Comparison of ENCODE assay signal across 8 cellular contexts in the genomic region with DNA sequence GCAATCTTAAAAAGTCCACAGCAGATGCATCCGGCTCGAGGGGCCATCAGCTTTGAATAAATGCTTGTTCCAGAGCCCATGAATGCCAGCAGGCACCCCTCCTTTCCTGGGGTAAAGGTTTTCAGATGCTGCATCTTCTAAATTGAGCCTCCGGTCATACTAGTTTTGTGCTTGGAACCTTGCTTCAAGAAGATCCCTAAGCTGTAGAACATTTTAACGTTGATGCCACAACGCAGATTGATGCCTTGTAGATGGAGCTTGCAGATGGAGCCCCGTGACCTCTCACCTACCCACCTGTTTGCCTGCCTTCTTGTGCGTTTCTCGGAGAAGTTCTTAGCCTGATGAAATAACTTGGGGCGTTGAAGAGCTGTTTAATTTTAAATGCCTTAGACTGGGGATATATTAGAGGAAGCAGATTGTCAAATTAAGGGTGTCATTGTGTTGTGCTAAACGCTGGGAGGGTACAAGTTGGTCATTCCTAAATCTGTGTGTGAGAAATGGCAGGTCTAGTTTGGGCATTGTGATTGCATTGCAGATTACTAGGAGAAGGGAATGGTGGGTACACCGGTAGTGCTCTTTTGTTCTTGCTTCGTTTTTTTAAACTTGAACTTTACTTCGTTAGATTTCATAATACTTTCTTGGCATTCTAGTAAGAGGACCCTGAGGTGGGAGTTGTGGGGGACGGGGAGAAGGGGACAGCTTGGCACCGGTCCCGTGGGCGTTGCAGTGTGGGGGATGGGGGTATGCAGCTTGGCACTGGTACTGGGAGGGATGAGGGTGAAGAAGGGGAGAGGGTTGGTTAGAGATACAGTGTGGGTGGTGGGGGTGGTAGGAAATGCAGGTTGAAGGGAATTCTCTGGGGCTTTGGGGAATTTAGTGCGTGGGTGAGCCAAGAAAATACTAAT. TPM values are rescaled to one million over a fixed set of nuclear protein-coding genes. Genes with fewer than 3 reads are reported as not detected.
A peak's percentile ranks its signal among the peaks of the same experiment; 100 is the strongest.
DNase-seq lines count a peak whose midpoint lies in the region; ATAC-seq, FAIRE-seq and TF ChIP-seq lines count a peak whose summit lies in the region.

No MANE protein-coding gene starts in this region.

- no peaks in the 10 kb centered on the region for H3K27me3 ChIP-seq in Peyer's patch
- no peaks in the 10 kb centered on the region for H3K27me3 ChIP-seq in astrocyte (ENCODE audit: insufficient read depth, low read length)

- peaks cover 96% of the 10 kb centered on the region for H3K79me2 ChIP-seq in astrocyte (ENCODE audit: insufficient read depth, low read length)

- TF ChIP-seq CTCF in Peyer's patch (IDR thresholded peaks at IDR 0.05): no peak
- no peak for TF ChIP-seq CTCF in astrocyte (IDR thresholded peaks at IDR 0.05; ENCODE audit: insufficient read depth, low read depth, low read length)

- H3K9me3 ChIP-seq in Peyer's patch: no peaks in the 10 kb centered on the region
- no peaks in the 10 kb centered on the region for H3K9me3 ChIP-seq in astrocyte (ENCODE audit: insufficient read depth, low read depth, low read length)

- DNase-seq in GM03348 (ENCODE audit: low spot score): peak; percentile 60
- peak in 2 of 3 donors; percentile 64 to 67 for DNase-seq in Peyer's patch
- peak; percentile 29 for DNase-seq in astrocyte (ENCODE audit: low read depth)
- peak in 1 of 3 donors; percentile 78 for DNase-seq in immature natural killer cell
- DNase-seq in stimulated activated CD4-positive, alpha-beta T cell treated with anti-CD3 and anti-CD28 coated beads, Interleukin-15, amount 100 ng/mL, for 1 hour (ENCODE audit: low read depth in 1 of 2, low spot score in 1 of 2): peak; percentile 33 to 62
- no peak for DNase-seq in CD1c-positive myeloid dendritic cell (ENCODE audit: extremely low spot score)
- no peak for DNase-seq in 8988T

- H3K4me1 ChIP-seq in Peyer's patch (peaks cover 0 to 35% (median 20%) of the 10 kb centered on the region in 4 donors), astrocyte (ENCODE audit: insufficient read depth, low read length) (peaks cover 51% of the 10 kb centered on the region)

- H3K9me3 Mint-ChIP-seq in astrocyte (ENCODE audit: unreplicated experiment) (peaks cover 1% of the 10 kb centered on the region), immature natural killer cell (peaks cover 0 to 14% (median 2%) of the 10 kb centered on the region in 6 donors)

- H3K36me3 ChIP-seq in Peyer's patch (peaks cover 0 to 33% (median 0%) of the 10 kb centered on the region in 3 donors), astrocyte (ENCODE audit: insufficient read depth, low read length) (peaks cover 13% of the 10 kb centered on the region)

- H3K36me3 Mint-ChIP-seq in astrocyte (ENCODE audit: low read depth, unreplicated experiment): peaks cover 6% of the 10 kb centered on the region
- H3K36me3 Mint-ChIP-seq in immature natural killer cell: peaks cover 17 to 45% (median 40%) of the 10 kb centered on the region in 3 donors

- FAIRE-seq in astrocyte (lab: Jason Lieb, UNC): no peak

- no peaks in the 10 kb centered on the region for H3K27me3 Mint-ChIP-seq in astrocyte (ENCODE audit: low read depth, unreplicated experiment)
- peaks cover 60 to 76% (median 72%) of the 10 kb centered on the region in 3 donors for H3K27me3 Mint-ChIP-seq in immature natural killer cell (ENCODE audit: low read depth in 3 of 3)

- no peak overlapping the region for H2AFZ ChIP-seq in astrocyte (ENCODE audit: low read depth, low read length)

- H3K4me1 Mint-ChIP-seq in astrocyte (ENCODE audit: low read depth, unreplicated experiment) (peaks cover 63% of the 10 kb centered on the region), immature natural killer cell (peaks cover 77 to 80% of the 10 kb centered on the region in 2 donors)

- peak overlapping the region; percentile 94 for H3K4me2 ChIP-seq in astrocyte (ENCODE audit: low read length)

- ATAC-seq in HG03565 (IDR thresholded peaks at IDR 0.05; ENCODE audit: unreplicated experiment): no peak

- H3K9ac ChIP-seq in astrocyte (ENCODE audit: low read length): peak overlapping the region; percentile 96

- peak overlapping the region; percentile 92 for H3K4me3 Mint-ChIP-seq in astrocyte (ENCODE audit: unreplicated experiment)
- H3K4me3 Mint-ChIP-seq in immature natural killer cell: peak overlapping the region; percentile 95 to 97 (median 97)

- H4K20me1 ChIP-seq in astrocyte (ENCODE audit: insufficient read depth, low read length): peaks cover 67% of the 10 kb centered on the region

- H3K27ac ChIP-seq in Peyer's patch: peak overlapping the region; percentile 97 to 100 (median 98)
- peak overlapping the region; percentile 100 for H3K27ac ChIP-seq in astrocyte (ENCODE audit: low read depth, low read length)

- no peak for TF ChIP-seq POLR2A in Peyer's patch (IDR thresholded peaks at IDR 0.05)

- H3K27ac Mint-ChIP-seq in astrocyte (ENCODE audit: unreplicated experiment) (peak overlapping the region; percentile 88), immature natural killer cell (peak overlapping the region; percentile 99 to 100 (median 99))

- H3K4me3 ChIP-seq in Peyer's patch (peak overlapping the region; percentile 61 to 91 (median 74)), astrocyte (ENCODE audit: insufficient read depth, low read depth, low read length) (peak overlapping the region; percentile 95)

RNA-seq across cellular contexts. Expression of a gene that starts 1.9 kb away (rescaled TPM):
- total RNA-seq in Peyer's patch (1,000 to 10,000 TPM in 2 of 4 donors, 100 to 1,000 TPM in 2; 705 to 1,411 (median 1,064) TPM), astrocyte (202 and 317 TPM in 2 replicates)
- 1 to 10 TPM in 2 of 3 donors, under 1 TPM in 1; 0.26 to 5.9 (median 1.4) TPM for polyA plus RNA-seq in immature natural killer cell

RNA-seq across cellular contexts. Expression of a gene that starts 38.0 kb away (rescaled TPM):
- total RNA-seq in Peyer's patch (100 to 1,000 TPM in 2 of 4 donors, 10 to 100 TPM in 2; 51.2 to 115 (median 102) TPM), astrocyte (61.2 and 76.3 TPM in 2 replicates)
- 10 to 100 TPM; 62.8 to 73.5 (median 63.4) TPM for polyA plus RNA-seq in immature natural killer cell

RNA-seq across cellular contexts. Expression of a gene that starts 42.0 kb away (rescaled TPM):
- total RNA-seq in Peyer's patch: 10 to 100 TPM; 23.3 to 50.6 (median 40.2) TPM
- 1.9 and 2.6 TPM in 2 replicates for total RNA-seq in astrocyte
- polyA plus RNA-seq in immature natural killer cell: 10 to 100 TPM in 2 of 3 donors, 1 to 10 TPM in 1; 4.5 to 16.0 (median 10.3) TPM

Comparison
In these comparisons a context has a peak if more than half of its experiments do, and no peak if none do; other contexts are left out.
1. DNase-seq: peak in GM03348 (single experiment), Peyer's patch (2 of 3), astrocyte (single experiment) and stimulated activated CD4-positive, alpha-beta T cell treated with anti-CD3 and anti-CD28 coated beads, Interleukin-15, amount 100 ng/mL, for 1 hour (2 of 2); none in CD1c-positive myeloid dendritic cell (single experiment) and 8988T (single experiment).